In the genomic region with DNA sequence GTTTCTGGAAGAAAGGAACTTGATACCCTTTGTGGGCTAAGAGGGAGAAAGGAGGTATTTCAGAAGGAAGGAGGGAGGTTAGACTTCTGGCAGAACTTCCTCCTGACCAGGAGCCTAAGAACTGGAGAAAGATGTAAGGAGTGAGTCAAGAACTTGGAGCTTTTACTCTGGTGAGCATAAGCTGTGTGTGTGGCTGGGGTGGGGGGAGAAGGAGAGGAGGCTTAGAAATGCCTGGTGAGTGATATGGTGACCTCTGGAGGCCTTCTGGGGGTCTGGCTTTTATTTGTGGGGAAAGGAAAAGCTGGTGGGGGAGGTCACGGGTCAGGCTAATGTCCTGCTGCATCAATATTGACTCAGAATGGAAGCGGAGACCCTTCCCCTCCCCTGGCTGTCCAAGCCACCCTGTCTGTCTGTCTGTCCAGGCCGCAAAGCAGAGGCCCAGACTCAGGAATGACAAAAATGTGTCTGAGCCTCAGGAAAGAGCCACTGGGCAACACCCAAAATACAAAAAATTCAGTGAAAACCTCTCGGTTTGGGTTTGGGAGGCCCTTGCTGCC, we compare ENCODE assay signal across 14 cellular contexts. TPM values are rescaled to one million over a fixed set of nuclear protein-coding genes. Genes with fewer than 3 reads are reported as not detected.
A peak's percentile ranks its signal among the peaks of the same experiment; 100 is the strongest.
DNase-seq lines count a peak whose midpoint lies in the region; ATAC-seq, FAIRE-seq and TF ChIP-seq lines count a peak whose summit lies in the region.
"Had no signal": no experiment of that assay in that cellular context is flagged by ENCODE, and none has a peak within 500 bp of the region (broad histone marks: within the 10 kb centered on the region; RNA-seq: fewer than 3 reads in every experiment).

No MANE protein-coding gene starts in this region.

- H3K4me2 ChIP-seq in A549, result peak overlapping the region; percentile 2; the same call in 1 of the 3 replicates

- CTCF ChIA-PET in A549 (lab: Yijun Ruan, JAX), result interaction anchor here (0.6 to 20.0 kb wide), 5 partner anchors 9 to 128 kb away, joined by 3 to 1152 read pairs (median 3); no protein-coding TSS in a partner anchor

- H3K9me3 ChIP-seq in A549 (no peaks in the 10 kb centered on the region), SJCRH30 (replicated peaks) (no peaks in the 10 kb centered on the region), ovary (no peaks in the 10 kb centered on the region)
- H3K9me3 ChIP-seq: BE2C had no signal

- H3K4me1 ChIP-seq in A549 (peaks cover 40% of the 10 kb centered on the region; the same call in 2 of the 3 replicates), SJCRH30 (peaks cover 40% of the 10 kb centered on the region), ovary (ENCODE audit: insufficient read depth) (peaks cover 34% of the 10 kb centered on the region)
- H3K4me1 ChIP-seq: BE2C had no signal

- peaks cover 4% of the 10 kb centered on the region for H3K27me3 Mint-ChIP-seq in activated naive CD8-positive, alpha-beta T cell treated with anti-CD3 and anti-CD28 coated beads for 36 hours

- ATAC-seq in A549, result no peak

- no peaks in the 10 kb centered on the region for H3K9me3 Mint-ChIP-seq in activated naive CD8-positive, alpha-beta T cell treated with anti-CD3 and anti-CD28 coated beads for 36 hours
- H3K9me3 Mint-ChIP-seq: IgD-negative memory B cell, immature natural killer cell had no signal

- no peak for TF ChIP-seq RAD21 in A549 (conservative IDR thresholded peaks at IDR 0.05 in 1 of 2, IDR thresholded peaks at IDR 0.05 in 1 of 2)

- DNase-seq in A549 (ENCODE audit: low read depth in 1 of 2, low spot score in 1 of 2) (no peak), SJCRH30 (peak in 1 of 2 experiments; percentile 74), fibroblast of pulmonary artery (ENCODE audit: low read depth) (no peak), ovary (no peak), kidney glomerular epithelial cell (lab: John Stamatoyannopoulos, UW) (no peak), GM19239 (ENCODE audit: insufficient read length, low spot score) (no peak)
- no peak for DNase-seq in activated naive CD8-positive, alpha-beta T cell treated with anti-CD3 and anti-CD28 coated beads for 36 hours
- DNase-seq in activated naive CD4-positive, alpha-beta T cell treated with anti-CD3 and anti-CD28 coated beads, Interleukin-2, amount 50 U/mL, for 16 hours, result no peak
- DNase-seq: activated CD4-positive, alpha-beta T cell treated with anti-CD3 and anti-CD28 coated beads for 4 hours; BE2C; immature natural killer cell; stimulated activated CD4-positive, alpha-beta T cell treated with anti-CD3 and anti-CD28 coated beads, Interleukin-4, amount 100 ng/mL, for 1 hour had no signal

- FAIRE-seq in A549 (lab: Jason Lieb, UNC) (no peak), GM19239 (lab: Jason Lieb, UNC) (no peak)
- FAIRE-seq: bronchial epithelial cell had no signal

- intact Hi-C loops in ovary (cut with DNase I), result no loop called here

- H3K4me3 Mint-ChIP-seq in activated naive CD8-positive, alpha-beta T cell treated with anti-CD3 and anti-CD28 coated beads for 36 hours, result no peak overlapping the region
- H3K4me3 Mint-ChIP-seq: IgD-negative memory B cell had no signal

- WGBS in A549 (ENCODE audit: missing lambda C conversion rate), result 46% methylated on average over 4 of the region's 4 CpGs
- 14 to 33% (median 29%) methylated on average over 4 of the region's 4 CpGs for WGBS in ovary, 3 donors

- no peaks in the 10 kb centered on the region for H3K27me3 ChIP-seq in SJCRH30
- H3K27me3 ChIP-seq in ovary, result no peaks in the 10 kb centered on the region
- H3K27me3 ChIP-seq: BE2C had no signal

- peak overlapping the region in 1 of 2 experiments; percentile 57; a peak in 3 of 6 replicates for H3K27ac ChIP-seq in A549
- H3K27ac ChIP-seq in SJCRH30, result peak overlapping the region; percentile 23
- H3K27ac ChIP-seq in ovary, result peak overlapping the region; percentile 47 to 78

- H3K36me3 Mint-ChIP-seq in activated naive CD8-positive, alpha-beta T cell treated with anti-CD3 and anti-CD28 coated beads for 36 hours, result no peaks in the 10 kb centered on the region
- H3K36me3 Mint-ChIP-seq: IgD-negative memory B cell, immature natural killer cell had no signal

- TF ChIP-seq CTCF in A549 (IDR thresholded peaks at IDR 0.05) (no peak), fibroblast of pulmonary artery (IDR thresholded peaks at IDR 0.05; ENCODE audit: low read length, missing control alignments) (no peak), ovary (IDR thresholded peaks at IDR 0.05) (no peak)

- POLR2A ChIA-PET in A549 (lab: Yijun Ruan, JAX), result no interaction called here

- no peaks in the 10 kb centered on the region for H3K36me3 ChIP-seq in SJCRH30
- no peaks in the 10 kb centered on the region for H3K36me3 ChIP-seq in ovary
- H3K36me3 ChIP-seq: BE2C had no signal

- H3K4me3 ChIP-seq in A549, result no peak overlapping the region
- no peak overlapping the region for H3K4me3 ChIP-seq in SJCRH30
- H3K4me3 ChIP-seq in fibroblast of pulmonary artery (replicated peaks; ENCODE audit: low read depth, low read length), result peak overlapping the region; percentile 89
- peak overlapping the region; percentile 6 for H3K4me3 ChIP-seq in ovary

- H3K27ac Mint-ChIP-seq in activated naive CD8-positive, alpha-beta T cell treated with anti-CD3 and anti-CD28 coated beads for 36 hours, result no peak overlapping the region
- H3K27ac Mint-ChIP-seq: IgD-negative memory B cell, immature natural killer cell had no signal

- TF ChIP-seq EP300 in A549 (IDR thresholded peaks at IDR 0.05) (no peak), ovary (IDR thresholded peaks at IDR 0.05) (no peak)

- H3K4me1 Mint-ChIP-seq in activated naive CD8-positive, alpha-beta T cell treated with anti-CD3 and anti-CD28 coated beads for 36 hours, result peaks cover 14% of the 10 kb centered on the region

- TF ChIP-seq POLR2A in A549 (IDR thresholded peaks at IDR 0.05; ENCODE audit: low read length), result no peak
- no peak for TF ChIP-seq POLR2A in ovary (IDR thresholded peaks at IDR 0.05)

TF ChIP-seq in A549, 52 proteins besides CTCF, POLR2A, EP300 and RAD21 (continues in another document):
- TF ChIP-seq SREBF2 (IDR thresholded peaks at IDR 0.05) (no peak), NR3C1 (IDR thresholded peaks at IDR 0.05) (no peak), POLR2AphosphoS2 (conservative IDR thresholded peaks at IDR 0.05; ENCODE audit: low read length) (no peak)

RNA-seq across cellular contexts. Expression of a gene that starts 4.8 kb away (rescaled TPM):
- 5.6 and 11.5 TPM in 2 replicates for polyA plus RNA-seq in A549 (2011; rRNA removed)
- polyA plus RNA-seq in A549 (2012; cell fraction: cytosol; rRNA removed), result 7.1 and 9.2 TPM in 2 replicates
- polyA plus RNA-seq in A549 (2012; cell fraction: nucleus; rRNA removed), result 44.5 and 50.9 TPM in 2 replicates
- 8.6 to 9.6 TPM (median 9.4 TPM) in 3 replicates for polyA plus RNA-seq in A549 (2017; fragmentation: RNase III; extraction: RNeasy Plus Mini Kit Qiagen cat#74134 plus additional on column Dnase treatment)
- 49.2 and 54.7 TPM in 2 replicates for polyA minus RNA-seq in A549 (2011; rRNA and poly(A)+ RNA removed)
- total RNA-seq in SJCRH30 (2014; rRNA removed; shearing (Covaris generic)), result 53.7 and 58.6 TPM in 2 replicates
- 100 to 1,000 TPM; 148 to 640 (median 405) TPM for total RNA-seq in ovary
- polyA plus RNA-seq in ovary, result 100 to 1,000 TPM in 1 of 2 donors, 10 to 100 TPM in 1; 76.4 to 168 TPM
- 1 to 10 TPM; 1.3 to 2.0 TPM for total RNA-seq in activated naive CD8-positive, alpha-beta T cell treated with anti-CD3 and anti-CD28 coated beads for 36 hours

RNA-seq across cellular contexts. Expression of a gene that starts 14.3 kb away (rescaled TPM):
- polyA plus RNA-seq in A549 (2011; rRNA removed) (not detected in 2 replicates), A549 (2017; fragmentation: RNase III; extraction: RNeasy Plus Mini Kit Qiagen cat#74134 plus additional on column Dnase treatment) (not detected in 3 replicates), ovary (not detected)
- not detected in 2 replicates for polyA plus RNA-seq in A549 (2012; cell fraction: cytosol; rRNA removed)
- not detected in 2 replicates for polyA plus RNA-seq in A549 (2012; cell fraction: nucleus; rRNA removed)
- not detected in 2 replicates for polyA minus RNA-seq in A549 (2011; rRNA and poly(A)+ RNA removed)
- total RNA-seq in SJCRH30 (2014; rRNA removed; shearing (Covaris generic)), result 1.1 and 1.3 TPM in 2 replicates
- not detected for total RNA-seq in ovary
- total RNA-seq in activated naive CD8-positive, alpha-beta T cell treated with anti-CD3 and anti-CD28 coated beads for 36 hours, result not detected
- total RNA-seq: bronchial epithelial cell had no signal
- polyA plus RNA-seq: IgD-negative memory B cell, immature natural killer cell had no signal

RNA-seq across cellular contexts. Expression of a gene that starts 21.9 kb away (rescaled TPM):
- 58.8 and 64.6 TPM in 2 replicates for polyA plus RNA-seq in A549 (2011; rRNA removed)
- 47.5 and 61.5 TPM in 2 replicates for polyA plus RNA-seq in A549 (2012; cell fraction: cytosol; rRNA removed)
- polyA plus RNA-seq in A549 (2012; cell fraction: nucleus; rRNA removed), result 150 and 163 TPM in 2 replicates
- 52.9 to 59.0 TPM (median 58.4 TPM) in 3 replicates for polyA plus RNA-seq in A549 (2017; fragmentation: RNase III; extraction: RNeasy Plus Mini Kit Qiagen cat#74134 plus additional on column Dnase treatment)
- 63.8 and 71.5 TPM in 2 replicates for polyA minus RNA-seq in A549 (2011; rRNA and poly(A)+ RNA removed)
- total RNA-seq in SJCRH30 (2014; rRNA removed; shearing (Covaris generic)), result 15.1 and 15.8 TPM in 2 replicates
- 100 to 1,000 TPM in 5 of 7 donors, 10 to 100 TPM in 2; 67.4 to 211 (median 168) TPM for total RNA-seq in ovary
- polyA plus RNA-seq in ovary, result 100 to 1,000 TPM; 145 to 158 TPM
- 100 to 1,000 TPM; 256 to 259 TPM for total RNA-seq in activated naive CD8-positive, alpha-beta T cell treated with anti-CD3 and anti-CD28 coated beads for 36 hours

RNA-seq across cellular contexts. Expression of a gene that starts 44.2 kb away (rescaled TPM):
- polyA plus RNA-seq in A549 (2011; rRNA removed) (8.6 and 10.1 TPM in 2 replicates), A549 (2017; fragmentation: RNase III; extraction: RNeasy Plus Mini Kit Qiagen cat#74134 plus additional on column Dnase treatment) (7.0 to 9.8 TPM (median 7.8 TPM) in 3 replicates), ovary (10 to 100 TPM; 27.5 to 47.4 TPM)
- polyA plus RNA-seq in A549 (2012; cell fraction: cytosol; rRNA removed), result 10.6 and 15.3 TPM in 2 replicates
- 17.8 and 22.4 TPM in 2 replicates for polyA plus RNA-seq in A549 (2012; cell fraction: nucleus; rRNA removed)
- polyA minus RNA-seq in A549 (2011; rRNA and poly(A)+ RNA removed), result 10.3 and 14.3 TPM in 2 replicates
- total RNA-seq in SJCRH30 (2014; rRNA removed; shearing (Covaris generic)), result 87.8 and 89.9 TPM in 2 replicates
- total RNA-seq in ovary, result 100 to 1,000 TPM in 1 of 7 donors, 10 to 100 TPM in 6; 37.6 to 103 (median 70.8) TPM
- 10 to 100 TPM; 47.2 to 48.0 TPM for total RNA-seq in activated naive CD8-positive, alpha-beta T cell treated with anti-CD3 and anti-CD28 coated beads for 36 hours

RNA-seq across cellular contexts. Expression of a gene that starts 54.5 kb away (rescaled TPM):
- polyA plus RNA-seq in A549 (2011; rRNA removed) (24.7 and 28.4 TPM in 2 replicates), A549 (2017; fragmentation: RNase III; extraction: RNeasy Plus Mini Kit Qiagen cat#74134 plus additional on column Dnase treatment) (11.9 to 13.2 TPM (median 12.7 TPM) in 3 replicates), ovary (10 to 100 TPM in 1 of 2 donors, 1 to 10 TPM in 1; 5.8 to 11.1 TPM)
- 7.3 and 8.7 TPM in 2 replicates for polyA plus RNA-seq in A549 (2012; cell fraction: cytosol; rRNA removed)
- 10.8 and 20.7 TPM in 2 replicates for polyA plus RNA-seq in A549 (2012; cell fraction: nucleus; rRNA removed)
- polyA minus RNA-seq in A549 (2011; rRNA and poly(A)+ RNA removed), result 14.0 and 15.9 TPM in 2 replicates
- total RNA-seq in SJCRH30 (2014; rRNA removed; shearing (Covaris generic)), result 63.7 and 70.2 TPM in 2 replicates
- total RNA-seq in ovary, result 10 to 100 TPM in 5 of 7 donors, 1 to 10 TPM in 2; 6.8 to 14.9 (median 10.8) TPM
- total RNA-seq in activated naive CD8-positive, alpha-beta T cell treated with anti-CD3 and anti-CD28 coated beads for 36 hours, result 10 to 100 TPM; 50.5 to 51.2 TPM

Comparison
In these comparisons a context has a peak if more than half of its experiments do, and no peak if none do; other contexts are left out.
1. H3K4me3 ChIP-seq: peak in fibroblast of pulmonary artery (single experiment) and ovary (single experiment); none in A549 (single experiment) and SJCRH30 (single experiment).
2. RNA of a gene that starts 4.8 kb away (total RNA-seq): 148 to 640 TPM in ovary and 53.7 to 58.6 TPM in SJCRH30; 1.3 to 2.0 TPM in activated naive CD8-positive, alpha-beta T cell treated with anti-CD3 and anti-CD28 coated beads for 36 hours; every median in the first group is over 10 times any median in the second.